ENCODE assay signal across 1 cellular context in the genomic region with DNA sequence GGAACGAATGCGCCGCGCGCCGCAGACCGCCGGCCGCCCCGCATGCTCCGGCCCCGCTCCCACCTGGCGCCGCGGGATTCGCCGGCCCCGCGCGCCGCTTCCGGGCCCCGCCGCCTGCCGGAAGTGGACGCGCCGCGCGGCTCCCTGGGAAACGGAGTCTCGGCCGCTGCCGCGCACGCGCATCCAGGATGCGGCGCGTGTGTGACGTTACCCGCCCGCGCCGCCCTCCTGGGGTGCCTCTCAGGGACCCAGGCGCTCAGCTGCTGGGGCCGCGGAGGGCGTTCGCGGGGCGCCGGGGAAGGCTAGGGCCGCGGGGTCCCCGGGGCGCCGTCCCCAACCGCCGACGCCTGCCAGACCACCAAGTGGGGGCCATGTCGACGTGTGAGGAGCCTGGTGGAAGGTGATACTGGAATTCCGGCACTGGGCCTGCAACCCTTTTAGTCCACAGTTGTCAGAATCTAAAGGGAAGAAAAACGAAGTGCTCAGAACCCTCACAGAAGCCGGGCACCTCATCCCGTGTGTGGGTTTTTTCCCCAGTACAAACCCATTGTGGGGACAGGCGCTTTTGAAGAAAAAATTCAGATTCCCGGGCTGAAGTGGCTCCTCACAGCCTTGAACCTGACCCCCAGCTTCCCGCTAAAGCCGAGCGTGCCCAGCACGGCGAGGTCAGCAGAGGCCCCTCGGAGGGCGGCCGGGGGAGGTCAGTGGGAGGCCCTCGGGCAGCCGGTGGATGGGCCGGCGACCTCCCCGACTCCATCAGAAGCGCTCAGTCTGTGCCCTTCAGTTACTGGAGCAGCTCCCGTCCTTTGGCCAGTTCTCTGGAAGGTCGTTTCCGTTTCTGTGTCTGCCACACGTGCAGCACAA.
A peak's percentile ranks its signal among the peaks of the same experiment; 100 is the strongest.
TF ChIP-seq lines count a peak whose summit lies in the region.

A gene with protein sequence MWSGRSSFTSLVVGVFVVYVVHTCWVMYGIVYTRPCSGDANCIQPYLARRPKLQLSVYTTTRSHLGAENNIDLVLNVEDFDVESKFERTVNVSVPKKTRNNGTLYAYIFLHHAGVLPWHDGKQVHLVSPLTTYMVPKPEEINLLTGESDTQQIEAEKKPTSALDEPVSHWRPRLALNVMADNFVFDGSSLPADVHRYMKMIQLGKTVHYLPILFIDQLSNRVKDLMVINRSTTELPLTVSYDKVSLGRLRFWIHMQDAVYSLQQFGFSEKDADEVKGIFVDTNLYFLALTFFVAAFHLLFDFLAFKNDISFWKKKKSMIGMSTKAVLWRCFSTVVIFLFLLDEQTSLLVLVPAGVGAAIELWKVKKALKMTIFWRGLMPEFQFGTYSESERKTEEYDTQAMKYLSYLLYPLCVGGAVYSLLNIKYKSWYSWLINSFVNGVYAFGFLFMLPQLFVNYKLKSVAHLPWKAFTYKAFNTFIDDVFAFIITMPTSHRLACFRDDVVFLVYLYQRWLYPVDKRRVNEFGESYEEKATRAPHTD (minus strand): TSS at position 125 of the 864 bp plus-strand sequence. CDS start 258 bp downstream, outside the sequence.

TF ChIP-seq in K562, 482 proteins besides CTCF, POLR2A, EP300 and RAD21 (continued from another document and continues in another):
- TF ChIP-seq, protein P1, sequence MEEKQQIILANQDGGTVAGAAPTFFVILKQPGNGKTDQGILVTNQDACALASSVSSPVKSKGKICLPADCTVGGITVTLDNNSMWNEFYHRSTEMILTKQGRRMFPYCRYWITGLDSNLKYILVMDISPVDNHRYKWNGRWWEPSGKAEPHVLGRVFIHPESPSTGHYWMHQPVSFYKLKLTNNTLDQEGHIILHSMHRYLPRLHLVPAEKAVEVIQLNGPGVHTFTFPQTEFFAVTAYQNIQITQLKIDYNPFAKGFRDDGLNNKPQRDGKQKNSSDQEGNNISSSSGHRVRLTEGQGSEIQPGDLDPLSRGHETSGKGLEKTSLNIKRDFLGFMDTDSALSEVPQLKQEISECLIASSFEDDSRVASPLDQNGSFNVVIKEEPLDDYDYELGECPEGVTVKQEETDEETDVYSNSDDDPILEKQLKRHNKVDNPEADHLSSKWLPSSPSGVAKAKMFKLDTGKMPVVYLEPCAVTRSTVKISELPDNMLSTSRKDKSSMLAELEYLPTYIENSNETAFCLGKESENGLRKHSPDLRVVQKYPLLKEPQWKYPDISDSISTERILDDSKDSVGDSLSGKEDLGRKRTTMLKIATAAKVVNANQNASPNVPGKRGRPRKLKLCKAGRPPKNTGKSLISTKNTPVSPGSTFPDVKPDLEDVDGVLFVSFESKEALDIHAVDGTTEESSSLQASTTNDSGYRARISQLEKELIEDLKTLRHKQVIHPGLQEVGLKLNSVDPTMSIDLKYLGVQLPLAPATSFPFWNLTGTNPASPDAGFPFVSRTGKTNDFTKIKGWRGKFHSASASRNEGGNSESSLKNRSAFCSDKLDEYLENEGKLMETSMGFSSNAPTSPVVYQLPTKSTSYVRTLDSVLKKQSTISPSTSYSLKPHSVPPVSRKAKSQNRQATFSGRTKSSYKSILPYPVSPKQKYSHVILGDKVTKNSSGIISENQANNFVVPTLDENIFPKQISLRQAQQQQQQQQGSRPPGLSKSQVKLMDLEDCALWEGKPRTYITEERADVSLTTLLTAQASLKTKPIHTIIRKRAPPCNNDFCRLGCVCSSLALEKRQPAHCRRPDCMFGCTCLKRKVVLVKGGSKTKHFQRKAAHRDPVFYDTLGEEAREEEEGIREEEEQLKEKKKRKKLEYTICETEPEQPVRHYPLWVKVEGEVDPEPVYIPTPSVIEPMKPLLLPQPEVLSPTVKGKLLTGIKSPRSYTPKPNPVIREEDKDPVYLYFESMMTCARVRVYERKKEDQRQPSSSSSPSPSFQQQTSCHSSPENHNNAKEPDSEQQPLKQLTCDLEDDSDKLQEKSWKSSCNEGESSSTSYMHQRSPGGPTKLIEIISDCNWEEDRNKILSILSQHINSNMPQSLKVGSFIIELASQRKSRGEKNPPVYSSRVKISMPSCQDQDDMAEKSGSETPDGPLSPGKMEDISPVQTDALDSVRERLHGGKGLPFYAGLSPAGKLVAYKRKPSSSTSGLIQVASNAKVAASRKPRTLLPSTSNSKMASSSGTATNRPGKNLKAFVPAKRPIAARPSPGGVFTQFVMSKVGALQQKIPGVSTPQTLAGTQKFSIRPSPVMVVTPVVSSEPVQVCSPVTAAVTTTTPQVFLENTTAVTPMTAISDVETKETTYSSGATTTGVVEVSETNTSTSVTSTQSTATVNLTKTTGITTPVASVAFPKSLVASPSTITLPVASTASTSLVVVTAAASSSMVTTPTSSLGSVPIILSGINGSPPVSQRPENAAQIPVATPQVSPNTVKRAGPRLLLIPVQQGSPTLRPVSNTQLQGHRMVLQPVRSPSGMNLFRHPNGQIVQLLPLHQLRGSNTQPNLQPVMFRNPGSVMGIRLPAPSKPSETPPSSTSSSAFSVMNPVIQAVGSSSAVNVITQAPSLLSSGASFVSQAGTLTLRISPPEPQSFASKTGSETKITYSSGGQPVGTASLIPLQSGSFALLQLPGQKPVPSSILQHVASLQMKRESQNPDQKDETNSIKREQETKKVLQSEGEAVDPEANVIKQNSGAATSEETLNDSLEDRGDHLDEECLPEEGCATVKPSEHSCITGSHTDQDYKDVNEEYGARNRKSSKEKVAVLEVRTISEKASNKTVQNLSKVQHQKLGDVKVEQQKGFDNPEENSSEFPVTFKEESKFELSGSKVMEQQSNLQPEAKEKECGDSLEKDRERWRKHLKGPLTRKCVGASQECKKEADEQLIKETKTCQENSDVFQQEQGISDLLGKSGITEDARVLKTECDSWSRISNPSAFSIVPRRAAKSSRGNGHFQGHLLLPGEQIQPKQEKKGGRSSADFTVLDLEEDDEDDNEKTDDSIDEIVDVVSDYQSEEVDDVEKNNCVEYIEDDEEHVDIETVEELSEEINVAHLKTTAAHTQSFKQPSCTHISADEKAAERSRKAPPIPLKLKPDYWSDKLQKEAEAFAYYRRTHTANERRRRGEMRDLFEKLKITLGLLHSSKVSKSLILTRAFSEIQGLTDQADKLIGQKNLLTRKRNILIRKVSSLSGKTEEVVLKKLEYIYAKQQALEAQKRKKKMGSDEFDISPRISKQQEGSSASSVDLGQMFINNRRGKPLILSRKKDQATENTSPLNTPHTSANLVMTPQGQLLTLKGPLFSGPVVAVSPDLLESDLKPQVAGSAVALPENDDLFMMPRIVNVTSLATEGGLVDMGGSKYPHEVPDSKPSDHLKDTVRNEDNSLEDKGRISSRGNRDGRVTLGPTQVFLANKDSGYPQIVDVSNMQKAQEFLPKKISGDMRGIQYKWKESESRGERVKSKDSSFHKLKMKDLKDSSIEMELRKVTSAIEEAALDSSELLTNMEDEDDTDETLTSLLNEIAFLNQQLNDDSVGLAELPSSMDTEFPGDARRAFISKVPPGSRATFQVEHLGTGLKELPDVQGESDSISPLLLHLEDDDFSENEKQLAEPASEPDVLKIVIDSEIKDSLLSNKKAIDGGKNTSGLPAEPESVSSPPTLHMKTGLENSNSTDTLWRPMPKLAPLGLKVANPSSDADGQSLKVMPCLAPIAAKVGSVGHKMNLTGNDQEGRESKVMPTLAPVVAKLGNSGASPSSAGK (IDR thresholded peaks at IDR 0.05), result peak; percentile 50; the same call in 1 of the 2 replicates
- peak; percentile 96 for TF ChIP-seq HCFC1 (IDR thresholded peaks at IDR 0.05; ENCODE audit: low read depth, low read length)
- no peak for TF ChIP-seq HMG20A (CRISPR knock-in tag; conservative IDR thresholded peaks at IDR 0.05)
- TF ChIP-seq, protein P2, sequence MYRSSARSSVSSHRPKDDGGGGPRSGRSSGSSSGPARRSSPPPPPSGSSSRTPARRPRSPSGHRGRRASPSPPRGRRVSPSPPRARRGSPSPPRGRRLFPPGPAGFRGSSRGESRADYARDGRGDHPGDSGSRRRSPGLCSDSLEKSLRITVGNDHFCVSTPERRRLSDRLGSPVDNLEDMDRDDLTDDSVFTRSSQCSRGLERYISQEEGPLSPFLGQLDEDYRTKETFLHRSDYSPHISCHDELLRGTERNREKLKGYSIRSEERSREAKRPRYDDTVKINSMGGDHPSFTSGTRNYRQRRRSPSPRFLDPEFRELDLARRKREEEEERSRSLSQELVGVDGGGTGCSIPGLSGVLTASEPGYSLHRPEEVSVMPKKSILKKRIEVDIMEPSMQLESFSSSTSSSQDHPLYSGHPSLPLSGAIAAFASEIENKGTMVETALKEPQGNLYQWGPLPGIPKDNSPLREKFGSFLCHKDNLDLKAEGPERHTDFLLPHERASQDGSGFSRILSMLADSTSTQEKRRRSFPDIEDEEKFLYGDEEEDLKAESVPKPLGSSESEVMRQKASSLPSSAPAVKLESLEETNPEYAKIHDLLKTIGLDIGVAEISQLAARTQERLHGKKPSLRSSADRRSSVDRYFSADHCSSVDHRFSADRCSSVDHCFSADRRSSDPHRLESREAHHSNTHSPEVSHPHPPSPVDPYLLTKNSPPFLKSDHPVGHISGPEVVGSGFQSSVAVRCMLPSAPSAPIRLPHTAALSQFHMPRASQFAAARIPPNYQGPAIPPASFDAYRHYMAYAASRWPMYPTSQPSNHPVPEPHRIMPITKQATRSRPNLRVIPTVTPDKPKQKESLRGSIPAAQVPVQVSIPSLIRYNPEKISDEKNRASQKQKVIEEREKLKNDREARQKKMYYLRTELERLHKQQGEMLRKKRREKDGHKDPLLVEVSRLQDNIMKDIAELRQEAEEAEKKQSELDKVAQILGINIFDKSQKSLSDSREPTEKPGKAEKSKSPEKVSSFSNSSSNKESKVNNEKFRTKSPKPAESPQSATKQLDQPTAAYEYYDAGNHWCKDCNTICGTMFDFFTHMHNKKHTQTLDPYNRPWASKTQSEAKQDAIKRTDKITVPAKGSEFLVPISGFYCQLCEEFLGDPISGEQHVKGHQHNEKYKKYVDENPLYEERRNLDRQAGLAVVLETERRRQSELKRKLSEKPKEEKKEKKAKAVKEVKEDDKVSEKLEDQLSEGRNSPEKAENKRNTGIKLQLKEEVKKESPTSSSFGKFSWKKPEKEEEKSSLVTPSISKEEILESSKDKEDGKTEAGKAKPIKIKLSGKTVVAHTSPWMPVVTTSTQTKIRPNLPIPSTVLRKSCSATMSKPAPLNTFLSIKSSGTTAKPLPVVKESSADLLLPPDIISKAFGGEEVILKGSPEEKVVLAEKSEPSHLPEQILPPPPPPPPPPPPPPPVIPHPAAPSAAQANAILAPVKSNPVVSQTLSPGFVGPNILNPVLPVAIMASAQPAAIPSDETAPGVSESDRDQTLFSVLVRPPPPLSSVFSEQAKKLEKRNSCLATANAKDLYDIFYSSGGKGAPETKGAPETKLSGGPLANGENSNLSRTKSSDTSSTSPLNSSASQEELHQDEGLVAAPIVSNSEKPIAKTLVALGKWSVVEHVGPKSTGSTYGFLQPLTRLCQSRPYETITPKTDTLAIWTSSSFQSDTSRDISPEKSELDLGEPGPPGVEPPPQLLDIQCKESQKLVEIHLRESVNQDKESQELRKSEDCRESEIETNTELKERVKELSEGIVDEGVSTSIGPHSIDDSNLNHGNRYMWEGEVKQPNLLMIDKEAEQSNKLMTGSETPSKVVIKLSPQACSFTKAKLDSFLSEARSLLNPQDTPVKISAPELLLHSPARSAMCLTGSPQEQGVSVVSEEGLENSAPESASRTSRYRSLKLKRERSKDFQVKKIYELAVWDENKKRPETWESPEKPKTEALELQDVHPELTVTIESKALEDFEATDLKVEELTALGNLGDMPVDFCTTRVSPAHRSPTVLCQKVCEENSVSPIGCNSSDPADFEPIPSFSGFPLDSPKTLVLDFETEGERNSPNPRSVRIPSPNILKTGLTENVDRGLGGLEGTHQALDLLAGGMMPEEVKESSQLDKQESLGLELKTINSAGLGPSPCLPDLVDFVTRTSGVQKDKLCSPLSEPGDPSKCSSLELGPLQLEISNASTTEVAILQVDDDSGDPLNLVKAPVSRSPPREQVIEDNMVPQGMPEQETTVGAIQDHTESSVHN (IDR thresholded peaks at IDR 0.05; ENCODE audit: borderline replicate concordance in 1 of 2, low read depth in 1 of 2), result no peak
- TF ChIP-seq MAFK (IDR thresholded peaks at IDR 0.05; ENCODE audit: low read length), result no peak
- TF ChIP-seq RB1 (IDR thresholded peaks at IDR 0.05; ENCODE audit: low read depth), result peak; percentile 92; the same call in 1 of the 2 replicates
- TF ChIP-seq RCOR1 (IDR thresholded peaks at IDR 0.05; ENCODE audit: borderline replicate concordance in 1 of 2, low read depth in 2 of 2, low read length in 2 of 2), result no peak
- TF ChIP-seq GTF2F1 (IDR thresholded peaks at IDR 0.05; ENCODE audit: low read depth, low read length), result no peak
- TF ChIP-seq, protein P3, sequence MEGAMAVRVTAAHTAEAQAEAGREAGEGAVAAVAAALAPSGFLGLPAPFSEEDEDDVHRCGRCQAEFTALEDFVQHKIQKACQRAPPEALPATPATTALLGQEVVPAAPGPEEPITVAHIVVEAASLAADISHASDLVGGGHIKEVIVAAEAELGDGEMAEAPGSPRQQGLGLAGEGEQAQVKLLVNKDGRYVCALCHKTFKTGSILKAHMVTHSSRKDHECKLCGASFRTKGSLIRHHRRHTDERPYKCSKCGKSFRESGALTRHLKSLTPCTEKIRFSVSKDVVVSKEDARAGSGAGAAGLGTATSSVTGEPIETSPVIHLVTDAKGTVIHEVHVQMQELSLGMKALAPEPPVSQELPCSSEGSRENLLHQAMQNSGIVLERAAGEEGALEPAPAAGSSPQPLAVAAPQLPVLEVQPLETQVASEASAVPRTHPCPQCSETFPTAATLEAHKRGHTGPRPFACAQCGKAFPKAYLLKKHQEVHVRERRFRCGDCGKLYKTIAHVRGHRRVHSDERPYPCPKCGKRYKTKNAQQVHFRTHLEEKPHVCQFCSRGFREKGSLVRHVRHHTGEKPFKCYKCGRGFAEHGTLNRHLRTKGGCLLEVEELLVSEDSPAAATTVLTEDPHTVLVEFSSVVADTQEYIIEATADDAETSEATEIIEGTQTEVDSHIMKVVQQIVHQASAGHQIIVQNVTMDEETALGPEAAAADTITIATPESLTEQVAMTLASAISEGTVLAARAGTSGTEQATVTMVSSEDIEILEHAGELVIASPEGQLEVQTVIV (CRISPR knock-in tag; IDR thresholded peaks at IDR 0.05; ENCODE audit: borderline replicate concordance), result no peak
- TF ChIP-seq, protein P4, sequence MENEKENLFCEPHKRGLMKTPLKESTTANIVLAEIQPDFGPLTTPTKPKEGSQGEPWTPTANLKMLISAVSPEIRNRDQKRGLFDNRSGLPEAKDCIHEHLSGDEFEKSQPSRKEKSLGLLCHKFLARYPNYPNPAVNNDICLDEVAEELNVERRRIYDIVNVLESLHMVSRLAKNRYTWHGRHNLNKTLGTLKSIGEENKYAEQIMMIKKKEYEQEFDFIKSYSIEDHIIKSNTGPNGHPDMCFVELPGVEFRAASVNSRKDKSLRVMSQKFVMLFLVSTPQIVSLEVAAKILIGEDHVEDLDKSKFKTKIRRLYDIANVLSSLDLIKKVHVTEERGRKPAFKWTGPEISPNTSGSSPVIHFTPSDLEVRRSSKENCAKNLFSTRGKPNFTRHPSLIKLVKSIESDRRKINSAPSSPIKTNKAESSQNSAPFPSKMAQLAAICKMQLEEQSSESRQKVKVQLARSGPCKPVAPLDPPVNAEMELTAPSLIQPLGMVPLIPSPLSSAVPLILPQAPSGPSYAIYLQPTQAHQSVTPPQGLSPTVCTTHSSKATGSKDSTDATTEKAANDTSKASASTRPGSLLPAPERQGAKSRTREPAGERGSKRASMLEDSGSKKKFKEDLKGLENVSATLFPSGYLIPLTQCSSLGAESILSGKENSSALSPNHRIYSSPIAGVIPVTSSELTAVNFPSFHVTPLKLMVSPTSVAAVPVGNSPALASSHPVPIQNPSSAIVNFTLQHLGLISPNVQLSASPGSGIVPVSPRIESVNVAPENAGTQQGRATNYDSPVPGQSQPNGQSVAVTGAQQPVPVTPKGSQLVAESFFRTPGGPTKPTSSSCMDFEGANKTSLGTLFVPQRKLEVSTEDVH (IDR thresholded peaks at IDR 0.05; ENCODE audit: low read depth, partially characterized antibody), result peak; percentile 38
- TF ChIP-seq, protein P5, sequence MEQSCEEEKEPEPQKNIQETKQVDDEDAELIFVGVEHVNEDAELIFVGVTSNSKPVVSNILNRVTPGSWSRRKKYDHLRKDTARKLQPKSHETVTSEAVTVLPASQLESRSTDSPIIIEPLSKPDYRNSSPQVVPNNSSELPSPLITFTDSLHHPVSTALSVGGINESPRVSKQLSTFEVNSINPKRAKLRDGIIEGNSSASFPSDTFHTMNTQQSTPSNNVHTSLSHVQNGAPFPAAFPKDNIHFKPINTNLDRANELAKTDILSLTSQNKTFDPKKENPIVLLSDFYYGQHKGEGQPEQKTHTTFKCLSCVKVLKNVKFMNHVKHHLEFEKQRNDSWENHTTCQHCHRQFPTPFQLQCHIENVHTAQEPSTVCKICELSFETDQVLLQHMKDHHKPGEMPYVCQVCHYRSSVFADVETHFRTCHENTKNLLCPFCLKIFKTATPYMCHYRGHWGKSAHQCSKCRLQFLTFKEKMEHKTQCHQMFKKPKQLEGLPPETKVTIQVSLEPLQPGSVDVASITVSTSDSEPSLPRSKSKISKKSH (CRISPR knock-in tag; IDR thresholded peaks at IDR 0.05), result no peak
